Comparison of ENCODE assay signal across 20 cellular contexts in genomic region chr11:9756878-9757277, GRCh38.
DNase-seq lines count a peak whose midpoint lies in the region; ATAC-seq and TF ChIP-seq lines count a peak whose summit lies in the region.
"Had no signal": no experiment of that assay in that cellular context is flagged by ENCODE, and none has a peak within 500 bp of the region (broad histone marks: within the 10 kb centered on the region; RNA-seq: fewer than 3 reads in every experiment).

No MANE protein-coding gene starts in this region.

- no peak for TF ChIP-seq POLR2A in upper lobe of left lung (IDR thresholded peaks at IDR 0.05)

- 95% methylated on average over 6 of the region's 6 CpGs for WGBS in upper lobe of left lung, 2 donors

- peaks cover 13% of the 10 kb centered on the region for H3K36me3 ChIP-seq in OCI-LY7 (ENCODE audit: insufficient read depth, low read length)
- peaks cover 0 to 6% (median 1%) of the 10 kb centered on the region in 4 donors for H3K36me3 ChIP-seq in upper lobe of left lung

- no peaks in the 10 kb centered on the region for H4K20me1 ChIP-seq in OCI-LY7 (ENCODE audit: insufficient read depth, low read length)

- H3K4me2 ChIP-seq in OCI-LY7 (ENCODE audit: low read length) = peak overlapping the region; percentile 78

- no peaks in the 10 kb centered on the region for H3K79me2 ChIP-seq in OCI-LY7 (ENCODE audit: insufficient read depth, low read depth, low read length)

- DNase-seq in T-helper 2 cell treated with Interferon-gamma antibody and Interleukin-4, amounts not matched to agents 5 μg/mL and 100 μg/mL, for 36 hours (ENCODE audit: low spot score) = no peak
- DNase-seq in T-helper 2 cell (no peak), OCI-LY7 (ENCODE audit: low spot score) (no peak), epithelial cell of prostate (ENCODE audit: low read depth, low spot score) (no peak), upper lobe of left lung (no peak), NCI-H2029 treated with DMSO at 0.1 percent for 48 hours (lab: John Stamatoyannopoulos, UW) (no peak)
- DNase-seq in stimulated activated naive CD8-positive, alpha-beta T cell treated with anti-CD3 and anti-CD28 coated beads, Interleukin-15, amount 100 ng/mL, for 72 hours = no peak
- DNase-seq: 8988T; activated CD4-positive, alpha-beta T cell treated with anti-CD3 and anti-CD28 coated beads for 1 hour; activated CD8-positive, alpha-beta memory T cell treated with anti-CD3 and anti-CD28 coated beads, Interleukin-2, amount 50 U/mL, for 4 hours; C1 segment of cervical spinal cord; DMS79 treated with DMSO at 0.1 percent for 48 hours; midbrain; NCI-H1092; stimulated activated CD4-positive, alpha-beta T cell treated with anti-CD3 and anti-CD28 coated beads, Interleukin-1b, Interleukin-23, amount 100 ng/mL, for 48 hours; testis had no signal

- H3K27me3 Mint-ChIP-seq in T-helper 2 cell treated with Interferon-gamma antibody and Interleukin-4, amounts not matched to agents 5 μg/mL and 100 μg/mL, for 36 hours (ENCODE audit: low read depth) = no peaks in the 10 kb centered on the region
- H3K27me3 Mint-ChIP-seq in stimulated activated naive CD8-positive, alpha-beta T cell treated with anti-CD3 and anti-CD28 coated beads, Interleukin-15, amount 100 ng/mL, for 72 hours = no peaks in the 10 kb centered on the region

- no peak for ATAC-seq in stimulated activated naive CD8-positive, alpha-beta T cell treated with anti-CD3 and anti-CD28 coated beads, Interleukin-15, amount 100 ng/mL, for 72 hours
- ATAC-seq in GM19035 (IDR thresholded peaks at IDR 0.05; ENCODE audit: unreplicated experiment) (no peak), upper lobe of left lung (ENCODE audit: low FRiP score in 2 of 2) (no peak)
- ATAC-seq: activated naive CD4-positive, alpha-beta T cell treated with anti-CD3 and anti-CD28 coated beads, Interleukin-2, amount 50 U/mL, for 72 hours; right cardiac atrium had no signal

- H3K4me3 ChIP-seq in OCI-LY7 (ENCODE audit: low read depth, low read length, poor library complexity, severe bottlenecking) (no peak overlapping the region), upper lobe of left lung (no peak overlapping the region)
- H3K4me3 ChIP-seq: hepatocyte had no signal

- peak overlapping the region; percentile 66 for H3K27ac ChIP-seq in OCI-LY7 (ENCODE audit: low read depth, low read length, poor library complexity, severe bottlenecking)
- peak overlapping the region; percentile 93 for H3K27ac ChIP-seq in epithelial cell of prostate
- no peak overlapping the region for H3K27ac ChIP-seq in upper lobe of left lung
- H3K27ac ChIP-seq: hepatocyte, testis had no signal

- POLR2A ChIA-PET in OCI-LY7 (lab: Charles Lee) = interaction anchor here (0.7 to 2.5 kb wide), 2 partner anchors 9 to 160 kb away, joined by 4 to 9 read pairs; no protein-coding TSS in a partner anchor

- no peaks in the 10 kb centered on the region for H3K9me3 Mint-ChIP-seq in T-helper 2 cell treated with Interferon-gamma antibody and Interleukin-4, amounts not matched to agents 5 μg/mL and 100 μg/mL, for 36 hours
- H3K9me3 Mint-ChIP-seq in stimulated activated naive CD8-positive, alpha-beta T cell treated with anti-CD3 and anti-CD28 coated beads, Interleukin-15, amount 100 ng/mL, for 72 hours = no peaks in the 10 kb centered on the region
- H3K9me3 Mint-ChIP-seq: activated naive CD4-positive, alpha-beta T cell treated with anti-CD3 and anti-CD28 coated beads, Interleukin-2, amount 50 U/mL, for 72 hours had no signal

- no peaks in the 10 kb centered on the region for H3K27me3 ChIP-seq in upper lobe of left lung
- H3K27me3 ChIP-seq: hepatocyte, testis had no signal

- peak overlapping the region; percentile 61 for H3K27ac Mint-ChIP-seq in T-helper 2 cell treated with Interferon-gamma antibody and Interleukin-4, amounts not matched to agents 5 μg/mL and 100 μg/mL, for 36 hours
- H3K27ac Mint-ChIP-seq in stimulated activated naive CD8-positive, alpha-beta T cell treated with anti-CD3 and anti-CD28 coated beads, Interleukin-15, amount 100 ng/mL, for 72 hours = peak overlapping the region; percentile 64 to 95

- no TSS peak for BruUV-seq in OCI-LY7 (replicated peaks; lab: Mats Ljungman, UMichigan)

- no peak overlapping the region for H2AFZ ChIP-seq in OCI-LY7 (ENCODE audit: low read length)
- H2AFZ ChIP-seq: hepatocyte had no signal

- CTCF ChIA-PET in OCI-LY7 (lab: Charles Lee; ENCODE audit: unreplicated experiment) = no interaction called here

- TF ChIP-seq CTCF in OCI-LY7 (conservative IDR thresholded peaks at IDR 0.05; ENCODE audit: low read length) (no peak), upper lobe of left lung (IDR thresholded peaks at IDR 0.05) (no peak)

- intact Hi-C loops in OCI-LY7 (cut with micrococcal nuclease; ENCODE audit: unreplicated experiment) = loop anchor here (10.0 kb wide), 2 partner anchors 698 to 842 kb away; partner anchors contain the start of genes AKIP1 and AMPD3

- no peak overlapping the region for H3K4me3 Mint-ChIP-seq in T-helper 2 cell treated with Interferon-gamma antibody and Interleukin-4, amounts not matched to agents 5 μg/mL and 100 μg/mL, for 36 hours
- H3K4me3 Mint-ChIP-seq in stimulated activated naive CD8-positive, alpha-beta T cell treated with anti-CD3 and anti-CD28 coated beads, Interleukin-15, amount 100 ng/mL, for 72 hours = no peak overlapping the region

- H3K4me1 ChIP-seq in OCI-LY7 (ENCODE audit: insufficient read depth, low read length, poor library complexity, severe bottlenecking) = peaks cover 88% of the 10 kb centered on the region
- H3K4me1 ChIP-seq in upper lobe of left lung = peaks cover 10 to 43% (median 25%) of the 10 kb centered on the region in 4 donors

- H3K9me3 ChIP-seq in OCI-LY7 (ENCODE audit: low read length) (no peaks in the 10 kb centered on the region), upper lobe of left lung (no peaks in the 10 kb centered on the region)
- H3K9me3 ChIP-seq: testis had no signal

- peaks cover 38% of the 10 kb centered on the region for H3K4me1 Mint-ChIP-seq in T-helper 2 cell treated with Interferon-gamma antibody and Interleukin-4, amounts not matched to agents 5 μg/mL and 100 μg/mL, for 36 hours (ENCODE audit: low read depth)
- H3K4me1 Mint-ChIP-seq in stimulated activated naive CD8-positive, alpha-beta T cell treated with anti-CD3 and anti-CD28 coated beads, Interleukin-15, amount 100 ng/mL, for 72 hours = peaks cover 72% of the 10 kb centered on the region

- no peaks in the 10 kb centered on the region for H3K36me3 Mint-ChIP-seq in T-helper 2 cell treated with Interferon-gamma antibody and Interleukin-4, amounts not matched to agents 5 μg/mL and 100 μg/mL, for 36 hours (ENCODE audit: low read depth)

- TF ChIP-seq EP300 in upper lobe of left lung (IDR thresholded peaks at IDR 0.05) = no peak

- H3K9me2 ChIP-seq in OCI-LY7 (ENCODE audit: insufficient read depth, low read length) = no peaks in the 10 kb centered on the region

Comparison
In these comparisons a context has a peak if more than half of its experiments do, and no peak if none do; other contexts are left out.
1. H3K27ac ChIP-seq: peak in OCI-LY7 (single experiment) and epithelial cell of prostate (single experiment); none in upper lobe of left lung (0 of 4).